2 cellular contexts compared by ENCODE assay signal in the genomic region with DNA sequence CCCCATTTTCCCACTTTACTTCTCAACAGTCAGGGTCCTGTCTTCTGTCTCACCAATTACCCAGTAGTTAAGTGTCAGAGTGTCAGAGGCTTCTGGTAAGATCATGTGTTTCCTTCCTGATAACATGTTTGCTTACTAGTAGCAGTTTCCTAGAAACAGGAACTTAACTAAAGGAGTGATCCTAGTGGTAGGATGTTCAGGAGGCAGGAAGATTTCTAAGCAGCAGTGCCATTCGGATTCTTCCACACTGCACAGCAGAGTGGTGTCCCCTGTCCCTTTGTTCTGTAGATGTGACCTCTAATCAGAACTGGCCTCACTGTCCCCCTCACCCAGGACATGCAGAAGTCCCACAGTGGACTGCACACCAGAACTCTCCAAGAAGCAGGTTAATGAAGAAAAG.
TF ChIP-seq lines count a peak whose summit lies in the region.

No MANE protein-coding gene starts in this region.

TF ChIP-seq in H1, 55 proteins besides CTCF, POLR2A, EP300 and RAD21:
- TF ChIP-seq RBBP5 (IDR thresholded peaks at IDR 0.05; ENCODE audit: borderline replicate concordance, low read depth, low read length) (no peak), TCF12 (IDR thresholded peaks at IDR 0.05; ENCODE audit: low read depth, low read length) (no peak)
TF ChIP-seq in H1: peak in this region for 0.

TF ChIP-seq in HepG2, 621 proteins besides CTCF, POLR2A, EP300 and RAD21:
- TF ChIP-seq BCL6 (CRISPR knock-in tag; IDR thresholded peaks at IDR 0.05): peak; percentile 61
- TF ChIP-seq ZNF746 (CRISPR knock-in tag; IDR thresholded peaks at IDR 0.05): no peak
- no peak for TF ChIP-seq SRF (IDR thresholded peaks at IDR 0.05; ENCODE audit: low read depth, low read length)
